Comparison of ENCODE assay signal across 11 cellular contexts in genomic region chr2:109185338-109185737, GRCh38. TPM values are rescaled to one million over a fixed set of nuclear protein-coding genes. Genes with fewer than 3 reads are reported as not detected.
A peak's percentile ranks its signal among the peaks of the same experiment; 100 is the strongest.
DNase-seq lines count a peak whose midpoint lies in the region; ATAC-seq and TF ChIP-seq lines count a peak whose summit lies in the region.
"Had no signal": no experiment of that assay in that cellular context is flagged by ENCODE, and none has a peak within 500 bp of the region (broad histone marks: within the 10 kb centered on the region; RNA-seq: fewer than 3 reads in every experiment).

No MANE protein-coding gene starts in this region.

- no peak overlapping the region for H2BK5ac ChIP-seq in mesendoderm (ENCODE audit: low read length)

- H3K27me3 ChIP-seq in mesendoderm (ENCODE audit: insufficient read depth, low read length, poor library complexity) (no peaks in the 10 kb centered on the region), uterus (no peaks in the 10 kb centered on the region)

- H3K4ac ChIP-seq in mesendoderm (ENCODE audit: low read depth, low read length): no peak overlapping the region

- H3K27ac Mint-ChIP-seq in activated CD8-positive, alpha-beta T cell treated with anti-CD3 and anti-CD28 coated beads, Interleukin-2, amount 10 ng/mL, durations not matched to agents 7 days and 5 days: no peak overlapping the region
- H3K27ac Mint-ChIP-seq: activated B cell treated with CpG ODN at 0.5 μM for 24 hours had no signal

- H3K27ac ChIP-seq in mesendoderm (ENCODE audit: low read depth, low read length): no peak overlapping the region
- H3K27ac ChIP-seq in uterus: peak overlapping the region; percentile 45 to 80
- no peak overlapping the region for H3K27ac ChIP-seq in substantia nigra (ENCODE audit: low read depth, low read length, poor library complexity, severe bottlenecking)

- POLR2A ChIA-PET in activated CD8-positive, alpha-beta T cell treated with anti-CD3 and anti-CD28 coated beads, Interleukin-2, amount 10 ng/mL, durations not matched to agents 7 days and 5 days (lab: Charles Lee): no interaction called here

- no peak overlapping the region for H2BK15ac ChIP-seq in mesendoderm (replicated peaks; ENCODE audit: low read depth)

- no peaks in the 10 kb centered on the region for H3K4me1 Mint-ChIP-seq in activated CD8-positive, alpha-beta T cell treated with anti-CD3 and anti-CD28 coated beads, Interleukin-2, amount 10 ng/mL, durations not matched to agents 7 days and 5 days (ENCODE audit: low read depth)
- H3K4me1 Mint-ChIP-seq: activated B cell treated with CpG ODN at 0.5 μM for 24 hours had no signal

- intact Hi-C loops in uterus (cut with DNase I; ENCODE audit: low total_unique reads): no loop called here

- no peak for TF ChIP-seq POLR2A in uterus (IDR thresholded peaks at IDR 0.05)

- no peak overlapping the region for H2BK120ac ChIP-seq in mesendoderm (ENCODE audit: low read depth, low read length)

- H3K23ac ChIP-seq in mesendoderm (ENCODE audit: low read length): no peak overlapping the region

- no peak overlapping the region for H3K56ac ChIP-seq in mesendoderm (ENCODE audit: low read length)

- CTCF ChIA-PET in activated CD8-positive, alpha-beta T cell treated with anti-CD3 and anti-CD28 coated beads, Interleukin-2, amount 10 ng/mL, durations not matched to agents 7 days and 5 days (lab: Charles Lee): no interaction called here

- H3K4me2 ChIP-seq in mesendoderm (ENCODE audit: low read length): no peak overlapping the region

- peaks cover 3% of the 10 kb centered on the region for H3K27me3 Mint-ChIP-seq in activated CD8-positive, alpha-beta T cell treated with anti-CD3 and anti-CD28 coated beads, Interleukin-2, amount 10 ng/mL, durations not matched to agents 7 days and 5 days (ENCODE audit: low read depth)

- no peaks in the 10 kb centered on the region for H3K9me3 ChIP-seq in uterus

- peaks cover 5% of the 10 kb centered on the region for H3K9me3 Mint-ChIP-seq in activated CD8-positive, alpha-beta T cell treated with anti-CD3 and anti-CD28 coated beads, Interleukin-2, amount 10 ng/mL, durations not matched to agents 7 days and 5 days (ENCODE audit: insufficient read depth)

- peak overlapping the region; percentile 0 for H3K4me3 ChIP-seq in epithelial cell of proximal tubule (ENCODE audit: low read depth, low read length)
- no peak overlapping the region for H3K4me3 ChIP-seq in mesendoderm (ENCODE audit: low read length)
- H3K4me3 ChIP-seq in uterus: no peak overlapping the region

- no peak overlapping the region for H2AK5ac ChIP-seq in mesendoderm (ENCODE audit: low read length)

- WGBS in mesendoderm (ENCODE audit: extremely low coverage, insufficient coverage, low lambda C conversion rate): no CpG with 5 or more reads among the region's 4 CpGs

- H3K9ac ChIP-seq in mesendoderm (ENCODE audit: low read length): no peak overlapping the region

- no peak overlapping the region for H3K4me3 Mint-ChIP-seq in activated CD8-positive, alpha-beta T cell treated with anti-CD3 and anti-CD28 coated beads, Interleukin-2, amount 10 ng/mL, durations not matched to agents 7 days and 5 days
- H3K4me3 Mint-ChIP-seq: activated B cell treated with CpG ODN at 0.5 μM for 24 hours had no signal

- H4K5ac ChIP-seq in mesendoderm (ENCODE audit: low read length): no peak overlapping the region

- H3K4me1 ChIP-seq in mesendoderm (ENCODE audit: control insufficient read depth, low read depth, low read length) (no peaks in the 10 kb centered on the region), uterus (peaks cover 0 to 9% of the 10 kb centered on the region in 2 donors)

- ATAC-seq in activated CD8-positive, alpha-beta T cell treated with anti-CD3 and anti-CD28 coated beads, Interleukin-2, amount 10 ng/mL, durations not matched to agents 7 days and 5 days: no peak
- no peak for ATAC-seq in GM21367 (IDR thresholded peaks at IDR 0.05; ENCODE audit: unreplicated experiment)

- H3K79me1 ChIP-seq in mesendoderm (ENCODE audit: low read length): no peaks in the 10 kb centered on the region

- H3K36me3 ChIP-seq in mesendoderm (ENCODE audit: control insufficient read depth, insufficient read depth, low read length): no peaks in the 10 kb centered on the region
- H3K36me3 ChIP-seq in uterus: no peaks in the 10 kb centered on the region

- H3K18ac ChIP-seq in mesendoderm (ENCODE audit: low read length): no peak overlapping the region

- no peak for TF ChIP-seq CTCF in epithelial cell of proximal tubule (conservative IDR thresholded peaks at IDR 0.05; ENCODE audit: low read depth, low read length)
- TF ChIP-seq CTCF in uterus (IDR thresholded peaks at IDR 0.05): no peak

- no peaks in the 10 kb centered on the region for H3K79me2 ChIP-seq in mesendoderm (ENCODE audit: control insufficient read depth, insufficient read depth, low read length)

- no peaks in the 10 kb centered on the region for H3K36me3 Mint-ChIP-seq in activated CD8-positive, alpha-beta T cell treated with anti-CD3 and anti-CD28 coated beads, Interleukin-2, amount 10 ng/mL, durations not matched to agents 7 days and 5 days (ENCODE audit: low read depth)

- no peak overlapping the region for H4K8ac ChIP-seq in mesendoderm (ENCODE audit: low read depth, low read length)

- peak; percentile 40 for DNase-seq in activated CD8-positive, alpha-beta memory T cell treated with anti-CD3 and anti-CD28 coated beads for 24 hours
- no peak for DNase-seq in activated CD8-positive, alpha-beta memory T cell treated with anti-CD3 and anti-CD28 coated beads, Interleukin-2, amount 50 U/mL, for 48 hours
- DNase-seq in epithelial cell of proximal tubule (ENCODE audit: low read depth) (peak; percentile 69), mesendoderm (peak; percentile 57), uterus (peak in 1 of 2 donors; percentile 32), substantia nigra (lab: John Stamatoyannopoulos, UW) (no peak)
- no peak for DNase-seq in activated CD8-positive, alpha-beta T cell treated with anti-CD3 and anti-CD28 coated beads, Interleukin-2, amount 10 ng/mL, durations not matched to agents 7 days and 5 days
- DNase-seq: activated B cell treated with CpG ODN at 0.5 μM for 24 hours; activated naive CD4-positive, alpha-beta T cell; stimulated activated CD4-positive, alpha-beta T cell treated with anti-CD3 and anti-CD28 coated beads, Interleukin-2, amount 100 ng/mL, for 24 hours had no signal

RNA-seq across cellular contexts. Expression of gene SH3RF3, which starts 56.3 kb away (rescaled TPM):
- 1.7 and 8.3 TPM in 2 replicates for total RNA-seq in epithelial cell of proximal tubule
- 1.1 TPM for polyA plus RNA-seq in mesendoderm (2013, experiment 1 of 2)
- polyA plus RNA-seq in mesendoderm (2013, experiment 2 of 2): 1.1 TPM
- 10 to 100 TPM in 1 of 4 donors, 1 to 10 TPM in 2, not detected in 1; 5.1 to 10.2 (median 8.7) TPM for total RNA-seq in uterus
- under 1 TPM in 1 of 2 experiments, not detected in 1; 0.10 TPM for total RNA-seq in activated CD8-positive, alpha-beta T cell treated with anti-CD3 and anti-CD28 coated beads, Interleukin-2, amount 10 ng/mL, durations not matched to agents 7 days and 5 days

Comparison
In these comparisons a context has a peak if more than half of its experiments do, and no peak if none do; other contexts are left out.
1. DNase-seq: peak in activated CD8-positive, alpha-beta memory T cell treated with anti-CD3 and anti-CD28 coated beads for 24 hours (single experiment), epithelial cell of proximal tubule (single experiment) and mesendoderm (single experiment); none in activated CD8-positive, alpha-beta memory T cell treated with anti-CD3 and anti-CD28 coated beads, Interleukin-2, amount 50 U/mL, for 48 hours (single experiment), substantia nigra (0 of 49) and activated CD8-positive, alpha-beta T cell treated with anti-CD3 and anti-CD28 coated beads, Interleukin-2, amount 10 ng/mL, durations not matched to agents 7 days and 5 days (single experiment).
2. H3K27ac ChIP-seq: peak in uterus (2 of 2); none in mesendoderm (single experiment) and substantia nigra (single experiment).